12 cellular contexts compared by ENCODE assay signal in the genomic region with DNA sequence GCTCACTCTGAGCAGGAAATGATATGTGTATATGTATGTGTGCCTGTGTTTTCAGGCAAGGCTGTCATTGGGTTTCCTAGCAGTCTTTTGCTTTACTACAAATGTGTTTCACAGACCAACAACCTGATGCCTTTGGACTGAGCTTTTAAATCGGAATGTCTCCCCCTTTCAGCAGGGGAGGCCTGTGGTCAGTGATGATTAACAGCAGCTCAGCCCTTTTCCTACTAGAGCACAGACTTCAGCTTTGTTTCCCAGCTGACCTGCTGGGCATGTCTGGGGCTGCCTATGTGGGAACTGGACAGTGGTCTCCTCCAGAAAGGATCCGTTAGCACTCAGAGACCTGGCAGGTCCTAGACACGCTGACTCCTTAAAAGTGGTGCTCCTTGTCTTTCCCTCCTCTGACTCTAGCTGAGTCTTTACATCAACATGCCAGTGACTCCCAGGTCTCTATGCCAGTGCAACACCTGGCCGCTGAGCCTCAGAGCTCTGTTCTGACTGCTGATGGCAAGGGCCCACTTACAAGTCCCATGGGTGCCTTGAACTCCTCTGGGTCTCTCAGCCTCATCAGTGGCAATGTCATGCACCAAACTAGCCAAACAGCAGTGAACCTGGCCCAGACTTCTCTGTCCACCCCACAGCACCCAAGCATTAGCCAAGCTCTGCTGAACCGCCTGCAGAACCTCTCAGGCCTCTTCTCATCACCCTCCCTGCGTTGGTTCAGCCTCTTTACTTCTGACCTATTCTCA. TPM values are rescaled to one million over a fixed set of nuclear protein-coding genes. Genes with fewer than 3 reads are reported as not detected.
DNase-seq lines count a peak whose midpoint lies in the region; ATAC-seq lines count a peak whose summit lies in the region.
"Had no signal": no experiment of that assay in that cellular context is flagged by ENCODE, and none has a peak within 500 bp of the region (broad histone marks: within the 10 kb centered on the region; RNA-seq: fewer than 3 reads in every experiment).

No MANE protein-coding gene starts in this region.

- peak overlapping the region; percentile 41 for H3K27ac Mint-ChIP-seq in activated CD4-positive, alpha-beta memory T cell treated with anti-CD3 and anti-CD28 coated beads, Interleukin-2, amount 10 ng/mL, durations not matched to agents 7 days and 5 days
- H3K27ac Mint-ChIP-seq in activated CD4-positive, alpha-beta memory T cell treated with anti-CD3 and anti-CD28 coated beads for 36 hours, result no peak overlapping the region
- peak overlapping the region; percentile 65 for H3K27ac Mint-ChIP-seq in activated T-helper 2 cell treated with anti-CD3 and anti-CD28 coated beads, Interferon-gamma antibody, Interleukin-2, Interleukin-4, amounts not matched to agents 10 μg/mL and 5 μg/mL and 100 μg/mL, durations not matched to agents 14 hours and 24 hours and 36 hours
- H3K27ac Mint-ChIP-seq: B cell had no signal

- no peak overlapping the region for H3K4me3 Mint-ChIP-seq in activated CD4-positive, alpha-beta memory T cell treated with anti-CD3 and anti-CD28 coated beads, Interleukin-2, amount 10 ng/mL, durations not matched to agents 7 days and 5 days
- no peak overlapping the region for H3K4me3 Mint-ChIP-seq in activated CD4-positive, alpha-beta memory T cell treated with anti-CD3 and anti-CD28 coated beads for 36 hours
- H3K4me3 Mint-ChIP-seq in activated T-helper 2 cell treated with anti-CD3 and anti-CD28 coated beads, Interferon-gamma antibody, Interleukin-2, Interleukin-4, amounts not matched to agents 10 μg/mL and 5 μg/mL and 100 μg/mL, durations not matched to agents 14 hours and 24 hours and 36 hours (ENCODE audit: low read depth), result no peak overlapping the region
- H3K4me3 Mint-ChIP-seq: B cell had no signal

- H3K9me3 Mint-ChIP-seq in activated CD4-positive, alpha-beta memory T cell treated with anti-CD3 and anti-CD28 coated beads, Interleukin-2, amount 10 ng/mL, durations not matched to agents 7 days and 5 days, result no peaks in the 10 kb centered on the region
- no peaks in the 10 kb centered on the region for H3K9me3 Mint-ChIP-seq in activated CD4-positive, alpha-beta memory T cell treated with anti-CD3 and anti-CD28 coated beads for 36 hours
- H3K9me3 Mint-ChIP-seq in activated T-helper 2 cell treated with anti-CD3 and anti-CD28 coated beads, Interferon-gamma antibody, Interleukin-2, Interleukin-4, amounts not matched to agents 10 μg/mL and 5 μg/mL and 100 μg/mL, durations not matched to agents 14 hours and 24 hours and 36 hours, result no peaks in the 10 kb centered on the region

- H3K36me3 Mint-ChIP-seq in activated CD4-positive, alpha-beta memory T cell treated with anti-CD3 and anti-CD28 coated beads, Interleukin-2, amount 10 ng/mL, durations not matched to agents 7 days and 5 days (ENCODE audit: low read depth), result peaks cover 62% of the 10 kb centered on the region
- H3K36me3 Mint-ChIP-seq in activated CD4-positive, alpha-beta memory T cell treated with anti-CD3 and anti-CD28 coated beads for 36 hours, result peaks cover 38% of the 10 kb centered on the region
- H3K36me3 Mint-ChIP-seq in activated T-helper 2 cell treated with anti-CD3 and anti-CD28 coated beads, Interferon-gamma antibody, Interleukin-2, Interleukin-4, amounts not matched to agents 10 μg/mL and 5 μg/mL and 100 μg/mL, durations not matched to agents 14 hours and 24 hours and 36 hours (ENCODE audit: low read depth), result peaks cover 68% of the 10 kb centered on the region

- CTCF ChIA-PET in activated CD4-positive, alpha-beta memory T cell treated with anti-CD3 and anti-CD28 coated beads, Interleukin-2, amount 10 ng/mL, durations not matched to agents 7 days and 5 days (lab: Charles Lee), result interaction anchor here (0.8 kb wide), 1 partner anchor 35 kb away, joined by 4 read pairs; no protein-coding TSS in a partner anchor
- CTCF ChIA-PET in activated CD4-positive, alpha-beta memory T cell treated with anti-CD3 and anti-CD28 coated beads for 36 hours (lab: Charles Lee), result no interaction called here

- DNase-seq in activated CD4-positive, alpha-beta memory T cell treated with anti-CD3 and anti-CD28 coated beads, Interleukin-2, amount 10 ng/mL, durations not matched to agents 7 days and 5 days, result no peak
- DNase-seq in activated CD4-positive, alpha-beta memory T cell treated with anti-CD3 and anti-CD28 coated beads for 36 hours, result no peak
- DNase-seq in activated T-helper 2 cell treated with anti-CD3 and anti-CD28 coated beads, Interferon-gamma antibody, Interleukin-2, Interleukin-4, amounts not matched to agents 10 μg/mL and 5 μg/mL and 100 μg/mL, durations not matched to agents 14 hours and 24 hours and 36 hours (ENCODE audit: low spot score), result no peak
- DNase-seq in iris pigment epithelial cell (ENCODE audit: low read depth) (peak; percentile 97), smooth muscle cell of the brain vasculature (ENCODE audit: low read depth, low spot score) (peak; percentile 53), iPS-NIHi11 (ENCODE audit: low spot score) (no peak), cortex of kidney (lab: John Stamatoyannopoulos, UW) (no peak)
- DNase-seq: NCI-H1105 treated with DMSO at 0.1 percent for 48 hours had no signal

- no peak for ATAC-seq in HG03469 (IDR thresholded peaks at IDR 0.05; ENCODE audit: unreplicated experiment)

- POLR2A ChIA-PET in activated CD4-positive, alpha-beta memory T cell treated with anti-CD3 and anti-CD28 coated beads, Interleukin-2, amount 10 ng/mL, durations not matched to agents 7 days and 5 days (lab: Charles Lee), result interaction anchor here (0.7 to 3.0 kb wide), 3 partner anchors 8 to 15 kb away, joined by 3 to 9 read pairs (median 3); no protein-coding TSS in a partner anchor
- POLR2A ChIA-PET in activated CD4-positive, alpha-beta memory T cell treated with anti-CD3 and anti-CD28 coated beads for 36 hours (lab: Charles Lee), result no interaction called here

- intact Hi-C loops in activated CD4-positive, alpha-beta memory T cell treated with anti-CD3 and anti-CD28 coated beads for 36 hours (cut with micrococcal nuclease), result no loop called here
- intact Hi-C loops in activated T-helper 2 cell treated with anti-CD3 and anti-CD28 coated beads, Interferon-gamma antibody, Interleukin-2, Interleukin-4, amounts not matched to agents 10 μg/mL and 5 μg/mL and 100 μg/mL, durations not matched to agents 14 hours and 24 hours and 36 hours (cut with micrococcal nuclease), result no loop called here

- H3K27me3 Mint-ChIP-seq in activated CD4-positive, alpha-beta memory T cell treated with anti-CD3 and anti-CD28 coated beads, Interleukin-2, amount 10 ng/mL, durations not matched to agents 7 days and 5 days, result no peaks in the 10 kb centered on the region
- H3K27me3 Mint-ChIP-seq in activated CD4-positive, alpha-beta memory T cell treated with anti-CD3 and anti-CD28 coated beads for 36 hours, result no peaks in the 10 kb centered on the region
- no peaks in the 10 kb centered on the region for H3K27me3 Mint-ChIP-seq in activated T-helper 2 cell treated with anti-CD3 and anti-CD28 coated beads, Interferon-gamma antibody, Interleukin-2, Interleukin-4, amounts not matched to agents 10 μg/mL and 5 μg/mL and 100 μg/mL, durations not matched to agents 14 hours and 24 hours and 36 hours (ENCODE audit: low read depth)
- H3K27me3 Mint-ChIP-seq: B cell had no signal

- peaks cover 71% of the 10 kb centered on the region for H3K4me1 Mint-ChIP-seq in activated CD4-positive, alpha-beta memory T cell treated with anti-CD3 and anti-CD28 coated beads, Interleukin-2, amount 10 ng/mL, durations not matched to agents 7 days and 5 days
- H3K4me1 Mint-ChIP-seq in activated CD4-positive, alpha-beta memory T cell treated with anti-CD3 and anti-CD28 coated beads for 36 hours (ENCODE audit: low read depth), result peaks cover 74% of the 10 kb centered on the region
- peaks cover 67% of the 10 kb centered on the region for H3K4me1 Mint-ChIP-seq in activated T-helper 2 cell treated with anti-CD3 and anti-CD28 coated beads, Interferon-gamma antibody, Interleukin-2, Interleukin-4, amounts not matched to agents 10 μg/mL and 5 μg/mL and 100 μg/mL, durations not matched to agents 14 hours and 24 hours and 36 hours (ENCODE audit: low read depth)

RNA-seq across cellular contexts. Expression of gene MACROH2A1, which starts 7.7 kb away (rescaled TPM):
- total RNA-seq in activated CD4-positive, alpha-beta memory T cell treated with anti-CD3 and anti-CD28 coated beads, Interleukin-2, amount 10 ng/mL, durations not matched to agents 7 days and 5 days, result 100 to 1,000 TPM; 248 to 263 TPM
- 100 to 1,000 TPM; 159 to 161 TPM for total RNA-seq in activated CD4-positive, alpha-beta memory T cell treated with anti-CD3 and anti-CD28 coated beads for 36 hours
- total RNA-seq in activated T-helper 2 cell treated with anti-CD3 and anti-CD28 coated beads, Interferon-gamma antibody, Interleukin-2, Interleukin-4, amounts not matched to agents 10 μg/mL and 5 μg/mL and 100 μg/mL, durations not matched to agents 14 hours and 24 hours and 36 hours, result 285 and 302 TPM in 2 replicates

RNA-seq across cellular contexts. Expression of gene DCANP1, which starts 55.9 kb away (rescaled TPM):
- total RNA-seq in activated CD4-positive, alpha-beta memory T cell treated with anti-CD3 and anti-CD28 coated beads, Interleukin-2, amount 10 ng/mL, durations not matched to agents 7 days and 5 days, result not detected
- not detected for total RNA-seq in activated CD4-positive, alpha-beta memory T cell treated with anti-CD3 and anti-CD28 coated beads for 36 hours
- not detected in 2 replicates for total RNA-seq in activated T-helper 2 cell treated with anti-CD3 and anti-CD28 coated beads, Interferon-gamma antibody, Interleukin-2, Interleukin-4, amounts not matched to agents 10 μg/mL and 5 μg/mL and 100 μg/mL, durations not matched to agents 14 hours and 24 hours and 36 hours
- total RNA-seq: B cell, bronchial epithelial cell, SJSA1 had no signal

Comparison
In these comparisons a context has a peak if more than half of its experiments do, and no peak if none do; other contexts are left out.
1. DNase-seq: peak in iris pigment epithelial cell (single experiment) and smooth muscle cell of the brain vasculature (single experiment); none in activated CD4-positive, alpha-beta memory T cell treated with anti-CD3 and anti-CD28 coated beads, Interleukin-2, amount 10 ng/mL, durations not matched to agents 7 days and 5 days (single experiment), activated CD4-positive, alpha-beta memory T cell treated with anti-CD3 and anti-CD28 coated beads for 36 hours (single experiment), activated T-helper 2 cell treated with anti-CD3 and anti-CD28 coated beads, Interferon-gamma antibody, Interleukin-2, Interleukin-4, amounts not matched to agents 10 μg/mL and 5 μg/mL and 100 μg/mL, durations not matched to agents 14 hours and 24 hours and 36 hours (single experiment), iPS-NIHi11 (single experiment) and cortex of kidney (single experiment).